Comparison of ENCODE assay signal across 1 cellular context in the genomic region with DNA sequence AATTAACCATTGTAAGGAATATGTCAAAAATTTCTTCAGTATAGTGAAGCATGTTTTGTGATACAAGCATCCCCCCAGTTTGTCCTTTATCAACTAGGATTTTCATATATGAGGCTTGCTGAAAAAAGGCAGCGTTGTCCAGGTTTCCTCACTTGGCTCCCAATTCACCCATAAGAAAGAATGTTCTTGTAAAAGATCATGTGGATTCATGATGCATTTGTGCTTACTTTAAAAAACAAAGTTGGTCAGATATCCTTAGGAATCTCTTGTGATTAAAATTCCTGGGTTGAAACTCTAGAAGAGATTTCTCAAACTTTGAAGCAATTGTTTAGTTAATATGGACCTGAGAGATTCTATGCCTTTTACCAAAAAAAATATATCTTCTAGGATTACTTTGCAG.
TF ChIP-seq lines count a peak whose summit lies in the region.

No MANE protein-coding gene starts in this region.

TF ChIP-seq in IMR-90, 13 proteins besides CTCF, POLR2A, EP300 and RAD21:
- TF ChIP-seq, protein P1, sequence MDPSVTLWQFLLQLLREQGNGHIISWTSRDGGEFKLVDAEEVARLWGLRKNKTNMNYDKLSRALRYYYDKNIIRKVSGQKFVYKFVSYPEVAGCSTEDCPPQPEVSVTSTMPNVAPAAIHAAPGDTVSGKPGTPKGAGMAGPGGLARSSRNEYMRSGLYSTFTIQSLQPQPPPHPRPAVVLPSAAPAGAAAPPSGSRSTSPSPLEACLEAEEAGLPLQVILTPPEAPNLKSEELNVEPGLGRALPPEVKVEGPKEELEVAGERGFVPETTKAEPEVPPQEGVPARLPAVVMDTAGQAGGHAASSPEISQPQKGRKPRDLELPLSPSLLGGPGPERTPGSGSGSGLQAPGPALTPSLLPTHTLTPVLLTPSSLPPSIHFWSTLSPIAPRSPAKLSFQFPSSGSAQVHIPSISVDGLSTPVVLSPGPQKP (IDR thresholded peaks at IDR 0.05; ENCODE audit: borderline replicate concordance, low read depth, low read length): no peak
- TF ChIP-seq RCOR1 (IDR thresholded peaks at IDR 0.05; ENCODE audit: insufficient replicate concordance, low read length) (no peak), FOS (IDR thresholded peaks at IDR 0.05; ENCODE audit: low read depth, low read length) (no peak), NFE2L2 (IDR thresholded peaks at IDR 0.05; ENCODE audit: low read depth, low read length) (no peak), MAZ (IDR thresholded peaks at IDR 0.05; ENCODE audit: borderline replicate concordance, low read depth, low read length) (no peak), BHLHE40 (IDR thresholded peaks at IDR 0.05; ENCODE audit: low read depth, low read length) (no peak), RFX5 (IDR thresholded peaks at IDR 0.05; ENCODE audit: low read depth, low read length) (no peak), CEBPB (IDR thresholded peaks at IDR 0.05; ENCODE audit: low read depth, low read length) (no peak), SMC3 (IDR thresholded peaks at IDR 0.05; ENCODE audit: low read depth, low read length) (no peak)
- TF ChIP-seq, protein P2, sequence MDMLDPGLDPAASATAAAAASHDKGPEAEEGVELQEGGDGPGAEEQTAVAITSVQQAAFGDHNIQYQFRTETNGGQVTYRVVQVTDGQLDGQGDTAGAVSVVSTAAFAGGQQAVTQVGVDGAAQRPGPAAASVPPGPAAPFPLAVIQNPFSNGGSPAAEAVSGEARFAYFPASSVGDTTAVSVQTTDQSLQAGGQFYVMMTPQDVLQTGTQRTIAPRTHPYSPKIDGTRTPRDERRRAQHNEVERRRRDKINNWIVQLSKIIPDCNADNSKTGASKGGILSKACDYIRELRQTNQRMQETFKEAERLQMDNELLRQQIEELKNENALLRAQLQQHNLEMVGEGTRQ (IDR thresholded peaks at IDR 0.05; ENCODE audit: low read depth, low read length): no peak
